ENCODE assay signal across 1 cellular context in genomic region chr7:157273208-157274202, GRCh38.
TF ChIP-seq lines count a peak whose summit lies in the region.

No MANE protein-coding gene starts in this region.

TF ChIP-seq in HepG2, 621 proteins besides CTCF, POLR2A, EP300 and RAD21 (continued from another document and continues in another):
- TF ChIP-seq THYN1 (CRISPR knock-in tag; IDR thresholded peaks at IDR 0.05; ENCODE audit: borderline replicate concordance, low read depth), result no peak
- TF ChIP-seq PRDM15 (CRISPR knock-in tag; IDR thresholded peaks at IDR 0.05), result no peak
- peak; percentile 55; the same call in 1 of the 2 replicates for TF ChIP-seq ZMYM3 (CRISPR knock-in tag; IDR thresholded peaks at IDR 0.05)
- no peak for TF ChIP-seq ZNF3 (CRISPR knock-in tag; IDR thresholded peaks at IDR 0.05)
- TF ChIP-seq XRCC5 (optimal IDR thresholded peaks at IDR 0.05; ENCODE audit: low read length), result peak; percentile 78
- TF ChIP-seq MLX (CRISPR knock-in tag; IDR thresholded peaks at IDR 0.05), result peak; percentile 92
- TF ChIP-seq ZNF616 (CRISPR knock-in tag; IDR thresholded peaks at IDR 0.05; ENCODE audit: low read depth), result 0 out of 2 replicates have a peak, but pooled peaks have one; percentile 63
- no peak for TF ChIP-seq DZIP1 (CRISPR knock-in tag; IDR thresholded peaks at IDR 0.05)
- TF ChIP-seq ZNF329 (CRISPR knock-in tag; IDR thresholded peaks at IDR 0.05; ENCODE audit: low read depth), result peak; percentile 71; the same call in 1 of the 2 replicates
- no peak for TF ChIP-seq ZNF678 (CRISPR knock-in tag; IDR thresholded peaks at IDR 0.05)
- no peak for TF ChIP-seq ZNF878 (CRISPR knock-in tag; IDR thresholded peaks at IDR 0.05)
- no peak for TF ChIP-seq ATM (IDR thresholded peaks at IDR 0.05; ENCODE audit: borderline replicate concordance)
- TF ChIP-seq REL (CRISPR knock-in tag; conservative IDR thresholded peaks at IDR 0.05), result peak; percentile 42; the same call in 1 of the 2 replicates
- TF ChIP-seq ZNF687 (CRISPR knock-in tag; IDR thresholded peaks at IDR 0.05), result peak; percentile 95
- TF ChIP-seq AHDC1 (CRISPR knock-in tag; IDR thresholded peaks at IDR 0.05; ENCODE audit: borderline replicate concordance), result no peak
- 0 out of 2 replicates have a peak, but pooled peaks have one; percentile 27 for TF ChIP-seq ZNF782 (CRISPR knock-in tag; IDR thresholded peaks at IDR 0.05; ENCODE audit: borderline replicate concordance)
- TF ChIP-seq POGZ (CRISPR knock-in tag; IDR thresholded peaks at IDR 0.05), result 0 out of 2 replicates have a peak, but pooled peaks have one; percentile 41
- no peak for TF ChIP-seq ZNF557 (CRISPR knock-in tag; IDR thresholded peaks at IDR 0.05)
- 0 out of 2 replicates have a peak, but pooled peaks have one; percentile 31 for TF ChIP-seq ZBTB38 (CRISPR knock-in tag; IDR thresholded peaks at IDR 0.05)
- peak; percentile 92 for TF ChIP-seq ZBTB33 (CRISPR knock-in tag; IDR thresholded peaks at IDR 0.05)
- no peak for TF ChIP-seq ZNF670 (CRISPR knock-in tag; IDR thresholded peaks at IDR 0.05; ENCODE audit: borderline replicate concordance)
- TF ChIP-seq RFXAP (CRISPR knock-in tag; IDR thresholded peaks at IDR 0.05; ENCODE audit: borderline replicate concordance), result peak; percentile 58
- no peak for TF ChIP-seq CAMTA2 (CRISPR knock-in tag; IDR thresholded peaks at IDR 0.05; ENCODE audit: borderline replicate concordance)
- peak; percentile 82 for TF ChIP-seq KDM5B (CRISPR knock-in tag; IDR thresholded peaks at IDR 0.05; ENCODE audit: borderline replicate concordance)
- TF ChIP-seq ZSCAN31 (CRISPR knock-in tag; IDR thresholded peaks at IDR 0.05; ENCODE audit: low read depth), result peak; percentile 57; the same call in 1 of the 2 replicates
- peak; percentile 41 for TF ChIP-seq YY1 (IDR thresholded peaks at IDR 0.05; ENCODE audit: insufficient read depth, insufficient replicate concordance, low read depth, low read length)
- no peak for TF ChIP-seq CBX2 (IDR thresholded peaks at IDR 0.05; ENCODE audit: low read depth, low read length)
- no peak for TF ChIP-seq CBX2 (CRISPR knock-in tag; IDR thresholded peaks at IDR 0.05; ENCODE audit: low read depth)
- no peak for TF ChIP-seq HNF4A (CRISPR knock-in tag; IDR thresholded peaks at IDR 0.05)
- peak; percentile 33; the same call in 1 of the 2 replicates for TF ChIP-seq NKX3-1 (CRISPR knock-in tag; IDR thresholded peaks at IDR 0.05)
- no peak for TF ChIP-seq ZNF503 (CRISPR knock-in tag; IDR thresholded peaks at IDR 0.05)
- no peak for TF ChIP-seq ZBTB8A (CRISPR knock-in tag; IDR thresholded peaks at IDR 0.05; ENCODE audit: borderline replicate concordance, low read depth)
- TF ChIP-seq PCBP1 (IDR thresholded peaks at IDR 0.05; ENCODE audit: borderline replicate concordance, low read depth, low read length), result no peak
- TF ChIP-seq POLR2AphosphoS5 (IDR thresholded peaks at IDR 0.05; ENCODE audit: low read depth, low read length), result no peak
- no peak for TF ChIP-seq CREB1 (IDR thresholded peaks at IDR 0.05)
- TF ChIP-seq CREB1 (CRISPR knock-in tag; IDR thresholded peaks at IDR 0.05), result no peak
- TF ChIP-seq ZFX (CRISPR knock-in tag; IDR thresholded peaks at IDR 0.05; ENCODE audit: low read depth), result peak; percentile 68
- TF ChIP-seq SCMH1 (CRISPR knock-in tag; IDR thresholded peaks at IDR 0.05; ENCODE audit: borderline replicate concordance), result no peak
- TF ChIP-seq MEF2D (CRISPR knock-in tag; IDR thresholded peaks at IDR 0.05), result peak; percentile 4; the same call in 1 of the 2 replicates
- TF ChIP-seq NR2F6 (IDR thresholded peaks at IDR 0.05), result no peak
- peak; percentile 57; the same call in 1 of the 2 replicates for TF ChIP-seq NR2F6 (CRISPR knock-in tag; IDR thresholded peaks at IDR 0.05)
- no peak for TF ChIP-seq SNAPC2 (CRISPR knock-in tag; IDR thresholded peaks at IDR 0.05)
- TF ChIP-seq SP5 (CRISPR knock-in tag; IDR thresholded peaks at IDR 0.05; ENCODE audit: borderline replicate concordance, low read depth), result no peak
